In the genomic region with DNA sequence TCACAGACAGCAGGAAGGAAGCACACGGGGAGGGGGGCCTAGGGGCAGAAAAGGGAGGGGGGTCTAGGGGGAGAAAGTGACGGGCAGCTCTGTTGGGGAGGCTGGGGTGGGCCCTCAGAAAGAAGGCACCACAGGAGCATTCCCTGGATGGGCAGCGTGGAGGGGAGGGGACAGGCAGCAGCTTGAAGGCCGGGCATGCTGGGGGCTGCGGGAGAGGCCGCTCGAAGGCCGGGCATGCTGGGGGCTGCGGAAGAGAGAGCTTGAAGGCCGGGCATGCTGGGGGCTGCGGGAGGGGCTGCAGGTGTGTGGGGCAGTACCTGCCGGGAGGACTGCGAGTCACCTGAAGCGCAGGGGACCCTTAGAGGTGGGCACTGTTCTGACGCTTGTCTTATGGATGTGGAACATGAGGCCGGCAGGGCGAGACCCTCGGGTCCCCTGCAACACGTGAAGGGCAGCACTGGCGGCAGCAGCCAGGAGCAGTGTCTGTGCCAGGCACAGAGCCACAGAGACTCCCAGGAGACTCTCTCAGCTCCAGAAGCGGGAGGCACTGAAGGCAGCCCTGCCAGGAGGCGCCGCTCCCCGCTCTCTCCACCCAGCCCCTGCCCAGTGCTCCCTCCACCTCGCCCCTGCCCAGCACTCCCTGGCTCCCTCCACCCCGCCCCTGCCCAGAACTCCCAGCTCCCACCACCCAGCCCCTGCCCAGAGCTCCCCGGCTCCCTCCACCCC, we compare ENCODE assay signal across 11 cellular contexts. TPM values are rescaled to one million over a fixed set of nuclear protein-coding genes. Genes with fewer than 3 reads are reported as not detected.
A peak's percentile ranks its signal among the peaks of the same experiment; 100 is the strongest.
DNase-seq lines count a peak whose midpoint lies in the region; ATAC-seq and TF ChIP-seq lines count a peak whose summit lies in the region.
"Had no signal": no experiment of that assay in that cellular context is flagged by ENCODE, and none has a peak within 500 bp of the region (broad histone marks: within the 10 kb centered on the region; RNA-seq: fewer than 3 reads in every experiment).

No MANE protein-coding gene starts in this region.

- H3K27me3 Mint-ChIP-seq in CD8-positive, alpha-beta T cell (ENCODE audit: low read depth), result no peaks in the 10 kb centered on the region

- H3K4me3 Mint-ChIP-seq in stimulated activated effector memory CD8-positive, alpha-beta T cell treated with anti-CD3 and anti-CD28 coated beads, Interleukin-12 subunit alpha, Interleukin-12 subunit beta, amount 100 ng/mL, for 72 hours, result no peak overlapping the region
- no peak overlapping the region for H3K4me3 Mint-ChIP-seq in CD8-positive, alpha-beta T cell
- H3K4me3 Mint-ChIP-seq: activated naive CD4-positive, alpha-beta T cell treated with anti-CD3 and anti-CD28 coated beads for 36 hours had no signal

- H3K27ac ChIP-seq in VCaP, result peak overlapping the region; percentile 91; the same call in 1 of the 2 replicates
- H3K27ac ChIP-seq in CD8-positive, alpha-beta T cell (ENCODE audit: low read depth, low read length), result no peak overlapping the region

- peaks cover 51% of the 10 kb centered on the region for H3K4me1 Mint-ChIP-seq in stimulated activated effector memory CD8-positive, alpha-beta T cell treated with anti-CD3 and anti-CD28 coated beads, Interleukin-12 subunit alpha, Interleukin-12 subunit beta, amount 100 ng/mL, for 72 hours
- H3K4me1 Mint-ChIP-seq in CD8-positive, alpha-beta T cell (ENCODE audit: low read depth), result peaks cover 53% of the 10 kb centered on the region

- CTCF ChIA-PET in CD8-positive, alpha-beta T cell (lab: Charles Lee), result interaction anchor here (0.7 kb wide), 1 partner anchor 145 kb away, joined by 3 read pairs; no protein-coding TSS in a partner anchor

- peaks cover 12% of the 10 kb centered on the region for H3K36me3 Mint-ChIP-seq in stimulated activated effector memory CD8-positive, alpha-beta T cell treated with anti-CD3 and anti-CD28 coated beads, Interleukin-12 subunit alpha, Interleukin-12 subunit beta, amount 100 ng/mL, for 72 hours
- peaks cover 2% of the 10 kb centered on the region for H3K36me3 Mint-ChIP-seq in CD8-positive, alpha-beta T cell

- no peaks in the 10 kb centered on the region for H3K9me3 ChIP-seq in CD8-positive, alpha-beta T cell (ENCODE audit: low read length)
- H3K9me3 ChIP-seq: MG63 had no signal

- intact Hi-C loops in CD8-positive, alpha-beta T cell (cut with DNase I, micrococcal nuclease), result loop anchor here in 1 of 2 experiments (5.0 kb wide), 1 partner anchor 35 kb away; the partner anchor contains the start of gene ZNF444

- no peaks in the 10 kb centered on the region for H3K36me3 ChIP-seq in CD8-positive, alpha-beta T cell (ENCODE audit: insufficient read depth, low read length)

- peaks cover 25% of the 10 kb centered on the region for H3K4me1 ChIP-seq in CD8-positive, alpha-beta T cell (ENCODE audit: insufficient read depth, low read length)

- TF ChIP-seq POLR2A in GM18951 (IDR thresholded peaks at IDR 0.05; ENCODE audit: extremely low read depth, insufficient read depth, insufficient read length), result peak; percentile 10

- H3K4me3 ChIP-seq in CD8-positive, alpha-beta T cell (ENCODE audit: low read depth, low read length), result no peak overlapping the region
- H3K4me3 ChIP-seq: MG63 had no signal

- peak overlapping the region; percentile 79 for H3K27ac Mint-ChIP-seq in stimulated activated effector memory CD8-positive, alpha-beta T cell treated with anti-CD3 and anti-CD28 coated beads, Interleukin-12 subunit alpha, Interleukin-12 subunit beta, amount 100 ng/mL, for 72 hours
- no peak overlapping the region for H3K27ac Mint-ChIP-seq in CD8-positive, alpha-beta T cell
- H3K27ac Mint-ChIP-seq: activated naive CD4-positive, alpha-beta T cell treated with anti-CD3 and anti-CD28 coated beads for 36 hours had no signal

- in situ Hi-C loops in GM18951 (cut with MboI; ENCODE audit: low sequenced_read_pairs, unreplicated experiment), result no loop called here

- no peaks in the 10 kb centered on the region for H3K9me3 Mint-ChIP-seq in stimulated activated effector memory CD8-positive, alpha-beta T cell treated with anti-CD3 and anti-CD28 coated beads, Interleukin-12 subunit alpha, Interleukin-12 subunit beta, amount 100 ng/mL, for 72 hours
- no peaks in the 10 kb centered on the region for H3K9me3 Mint-ChIP-seq in CD8-positive, alpha-beta T cell
- H3K9me3 Mint-ChIP-seq: activated naive CD4-positive, alpha-beta T cell treated with anti-CD3 and anti-CD28 coated beads for 36 hours had no signal

- DNase-seq in left lobe of liver (ENCODE audit: low spot score) (no peak), HT-29 (ENCODE audit: low spot score) (no peak), DMS114 treated with DMSO at 0.1 percent for 48 hours (lab: John Stamatoyannopoulos, UW; ENCODE audit: unreplicated experiment) (no peak), NOMO-1 treated with dmso at 0.1 percent for 144 hours (lab: John Stamatoyannopoulos, UW; ENCODE audit: unreplicated experiment) (no peak)
- DNase-seq in stimulated activated effector memory CD8-positive, alpha-beta T cell treated with anti-CD3 and anti-CD28 coated beads, Interleukin-12 subunit alpha, Interleukin-12 subunit beta, amount 100 ng/mL, for 72 hours (ENCODE audit: low spot score in 2 of 2), result no peak
- DNase-seq in CD8-positive, alpha-beta T cell, result no peak
- DNase-seq: activated naive CD4-positive, alpha-beta T cell treated with anti-CD3 and anti-CD28 coated beads for 36 hours; MG63 had no signal

- POLR2A ChIA-PET in CD8-positive, alpha-beta T cell (lab: Charles Lee), result no interaction called here

- TF ChIP-seq CTCF in VCaP (conservative IDR thresholded peaks at IDR 0.05), result no peak
- TF ChIP-seq CTCF in CD8-positive, alpha-beta T cell (IDR thresholded peaks at IDR 0.05), result no peak

- peak; percentile 3 for ATAC-seq in left lobe of liver
- no peak for ATAC-seq in stimulated activated effector memory CD8-positive, alpha-beta T cell treated with anti-CD3 and anti-CD28 coated beads, Interleukin-12 subunit alpha, Interleukin-12 subunit beta, amount 100 ng/mL, for 72 hours
- ATAC-seq in CD8-positive, alpha-beta T cell, result no peak
- ATAC-seq: SK-N-SH treated with all-trans-retinoic acid at 6 μM for 48 hours had no signal

- H3K27me3 ChIP-seq in CD8-positive, alpha-beta T cell (ENCODE audit: insufficient read depth, low read length), result no peaks in the 10 kb centered on the region
- H3K27me3 ChIP-seq: MG63 had no signal

RNA-seq across cellular contexts. Expression of gene ZNF787, which starts 13.3 kb away (rescaled TPM):
- 29.0 TPM for total RNA-seq in left lobe of liver
- 10 to 100 TPM; 10.2 to 10.8 TPM for total RNA-seq in CD8-positive, alpha-beta T cell
- 186 and 208 TPM in 2 replicates for total RNA-seq in HT-29 (2014; rRNA removed; shearing (Covaris generic))

RNA-seq across cellular contexts. Expression of gene ZNF444, which starts 33.3 kb away (rescaled TPM):
- 58.5 TPM for total RNA-seq in left lobe of liver
- total RNA-seq in CD8-positive, alpha-beta T cell, result 10 to 100 TPM; 17.2 to 18.6 TPM
- total RNA-seq in HT-29 (2014; rRNA removed; shearing (Covaris generic)), result 73.7 and 112 TPM in 2 replicates
